ENCODE assay signal across 9 cellular contexts in genomic region chr12:121466800-121467637, GRCh38.
DNase-seq lines count a peak whose midpoint lies in the region; ATAC-seq and FAIRE-seq lines count a peak whose summit lies in the region.
"Had no signal": no experiment of that assay in that cellular context is flagged by ENCODE, and none has a peak within 500 bp of the region (broad histone marks: within the 10 kb centered on the region; RNA-seq: fewer than 3 reads in every experiment).

No MANE protein-coding gene starts in this region.

- ATAC-seq in HG03432 (IDR thresholded peaks at IDR 0.05; ENCODE audit: unreplicated experiment), result peak; percentile 92
- ATAC-seq in memory B cell (ENCODE audit: low read depth), result peak; percentile 82

- intact Hi-C loops in activated CD4-positive, alpha-beta memory T cell treated with anti-CD3 and anti-CD28 coated beads for 36 hours (cut with micrococcal nuclease), result loop anchor here (2.0 to 10.0 kb wide), 2 partner anchors 66 to 318 kb away; partner anchors contain the start of gene RNF34

- peak overlapping the region; percentile 50 for H3K4me3 ChIP-seq in ectodermal cell (ENCODE audit: insufficient read depth, low read depth, low read length)

- 0% methylated on average over 138 of the region's 138 CpGs for WGBS in ectodermal cell, 2 experiments

- peak overlapping the region; percentile 13 for H3K27ac Mint-ChIP-seq in activated CD4-positive, alpha-beta memory T cell treated with anti-CD3 and anti-CD28 coated beads for 36 hours
- no peak overlapping the region for H3K27ac Mint-ChIP-seq in memory B cell

- peak; percentile 40 for FAIRE-seq in GM19239 (lab: Jason Lieb, UNC)
- FAIRE-seq: colon had no signal

- DNase-seq in C1 segment of cervical spinal cord (lab: John Stamatoyannopoulos, UW) (peak; percentile 8 to 91 (median 73)), GM19239 (ENCODE audit: insufficient read length, low spot score) (peak; percentile 97), NCI-H526 treated with DMSO at 0.1 percent for 48 hours (lab: John Stamatoyannopoulos, UW) (peak; percentile 79), memory B cell (ENCODE audit: low spot score in 2 of 2) (peak; percentile 86 to 90)
- DNase-seq in activated CD4-positive, alpha-beta memory T cell treated with anti-CD3 and anti-CD28 coated beads for 36 hours, result peak; percentile 91
- DNase-seq in stimulated activated CD4-positive, alpha-beta T cell treated with anti-CD3 and anti-CD28 coated beads, TNF-alpha, amount 100 ng/mL, for 48 hours (ENCODE audit: low read depth in 3 of 3), result peak; percentile 75 to 84 (median 79)

- H3K4me1 ChIP-seq in ectodermal cell (ENCODE audit: control insufficient read depth, insufficient read depth, low read length), result peaks cover 3% of the 10 kb centered on the region

- peaks cover 10% of the 10 kb centered on the region for H3K27me3 ChIP-seq in ectodermal cell (ENCODE audit: control insufficient read depth, insufficient read depth, low read length, poor library complexity, severe bottlenecking)

- no peak overlapping the region for H3K27ac ChIP-seq in ectodermal cell (ENCODE audit: insufficient read depth, low read depth, low read length, poor library complexity, severe bottlenecking)

- CTCF ChIA-PET in activated CD4-positive, alpha-beta memory T cell treated with anti-CD3 and anti-CD28 coated beads for 36 hours (lab: Charles Lee), result interaction anchor here (0.7 to 4.4 kb wide), 5 partner anchors 11 to 132 kb away, joined by 3 to 23 read pairs (median 4); no protein-coding TSS in a partner anchor

- POLR2A ChIA-PET in activated CD4-positive, alpha-beta memory T cell treated with anti-CD3 and anti-CD28 coated beads for 36 hours (lab: Charles Lee), result interaction anchor here (1.2 kb wide), 1 partner anchor 71 kb away, joined by 3 read pairs; no protein-coding TSS in a partner anchor

- no peaks in the 10 kb centered on the region for H3K9me3 Mint-ChIP-seq in activated CD4-positive, alpha-beta memory T cell treated with anti-CD3 and anti-CD28 coated beads for 36 hours
- H3K9me3 Mint-ChIP-seq in memory B cell, result no peaks in the 10 kb centered on the region

- H3K4me1 Mint-ChIP-seq in activated CD4-positive, alpha-beta memory T cell treated with anti-CD3 and anti-CD28 coated beads for 36 hours (ENCODE audit: low read depth), result peaks cover 21% of the 10 kb centered on the region
- H3K4me1 Mint-ChIP-seq in memory B cell, result peaks cover 33% of the 10 kb centered on the region

- H3K36me3 ChIP-seq in ectodermal cell (ENCODE audit: control insufficient read depth, insufficient read depth, low read length), result no peaks in the 10 kb centered on the region

- no peaks in the 10 kb centered on the region for H3K36me3 Mint-ChIP-seq in activated CD4-positive, alpha-beta memory T cell treated with anti-CD3 and anti-CD28 coated beads for 36 hours
- no peaks in the 10 kb centered on the region for H3K36me3 Mint-ChIP-seq in memory B cell

- H3K4me3 Mint-ChIP-seq in activated CD4-positive, alpha-beta memory T cell treated with anti-CD3 and anti-CD28 coated beads for 36 hours, result peak overlapping the region; percentile 29
- peak overlapping the region; percentile 69 for H3K4me3 Mint-ChIP-seq in memory B cell

- H3K9me3 ChIP-seq in ectodermal cell (ENCODE audit: control insufficient read depth, low read length), result no peaks in the 10 kb centered on the region

- H3K27me3 Mint-ChIP-seq in activated CD4-positive, alpha-beta memory T cell treated with anti-CD3 and anti-CD28 coated beads for 36 hours, result no peaks in the 10 kb centered on the region
- H3K27me3 Mint-ChIP-seq in memory B cell, result no peaks in the 10 kb centered on the region
